In the genomic region with DNA sequence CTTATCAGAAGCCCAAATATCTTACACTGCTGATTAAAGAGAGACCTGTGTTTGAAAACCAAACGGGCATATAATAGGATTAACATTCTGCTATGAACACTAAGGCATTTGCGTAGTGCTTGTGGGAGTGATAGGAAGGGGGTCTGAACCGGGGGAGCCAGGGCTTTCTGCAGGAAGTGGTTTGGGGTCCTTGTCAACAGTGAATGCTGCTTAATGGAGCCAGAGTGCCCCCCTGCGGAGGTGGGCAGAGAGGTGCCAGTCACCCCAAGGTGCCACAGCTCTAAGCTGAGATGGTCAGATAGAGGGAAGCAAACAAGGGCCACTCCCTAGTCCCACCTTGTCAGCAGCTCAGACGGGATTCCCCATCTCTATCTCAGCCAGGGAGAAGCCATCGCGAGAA, we compare ENCODE assay signal across 9 cellular contexts. TPM values are rescaled to one million over a fixed set of nuclear protein-coding genes. Genes with fewer than 3 reads are reported as not detected.
DNase-seq lines count a peak whose midpoint lies in the region; ATAC-seq, FAIRE-seq and TF ChIP-seq lines count a peak whose summit lies in the region.
"Had no signal": no experiment of that assay in that cellular context is flagged by ENCODE, and none has a peak within 500 bp of the region (broad histone marks: within the 10 kb centered on the region; RNA-seq: fewer than 3 reads in every experiment).

No MANE protein-coding gene starts in this region.

- no peak for TF ChIP-seq POLR2A in GM12878 (IDR thresholded peaks at IDR 0.05; ENCODE audit: low read depth, low read length)

- intact Hi-C loops in OCI-LY7 (cut with micrococcal nuclease; ENCODE audit: unreplicated experiment) (no loop called here), GM12878 (cut with micrococcal nuclease; ENCODE audit: unreplicated experiment) (loop anchor here (5.0 kb wide), 1 partner anchor 41 kb away; a partner anchor contains a TSS)

- H3K9me3 ChIP-seq in OCI-LY7 (ENCODE audit: low read length) = no peaks in the 10 kb centered on the region
- no peaks in the 10 kb centered on the region; the same call in 2 of the 3 replicates for H3K9me3 ChIP-seq in GM12878 (replicated peaks; ENCODE audit: control insufficient read depth, insufficient read depth, low read length)

- CTCF ChIA-PET in OCI-LY7 (lab: Charles Lee; ENCODE audit: unreplicated experiment) = no interaction called here
- CTCF ChIA-PET in GM12878 (lab: Yijun Ruan, JAX) = interaction anchor here (0.9 to 2.9 kb wide), 6 partner anchors 34 to 331 kb away, joined by 3 to 12 read pairs (median 4); a partner anchor contains a TSS

- H3K9me2 ChIP-seq in OCI-LY7 (ENCODE audit: insufficient read depth, low read length) = no peaks in the 10 kb centered on the region

- peak; percentile 4; the same call in 1 of the 3 replicates for ATAC-seq in GM12878
- ATAC-seq in GM18907 (IDR thresholded peaks at IDR 0.05; ENCODE audit: unreplicated experiment) = no peak

- H3K4me3 ChIP-seq in OCI-LY7 (ENCODE audit: low read depth, low read length, poor library complexity, severe bottlenecking) (no peak overlapping the region), GM12878 (peak overlapping the region; percentile 1; the same call in 1 of the 2 replicates)

- H3K4me2 ChIP-seq in OCI-LY7 (ENCODE audit: low read length) = peak overlapping the region; percentile 25; the same call in 1 of the 2 replicates
- H3K4me2 ChIP-seq in GM12878 (ENCODE audit: control insufficient read depth, insufficient read depth) = peak overlapping the region; percentile 41

- TF ChIP-seq RAD21 in GM12878 (IDR thresholded peaks at IDR 0.05; ENCODE audit: insufficient read depth, low read depth, low read length) = peak; percentile 33; the same call in 1 of the 2 replicates

- H3K79me2 ChIP-seq in OCI-LY7 (ENCODE audit: insufficient read depth, low read depth, low read length) = peaks cover 74% of the 10 kb centered on the region
- peaks cover 78% of the 10 kb centered on the region for H3K79me2 ChIP-seq in GM12878 (ENCODE audit: control insufficient read depth, insufficient read depth, low read length)

- H3K27ac ChIP-seq in OCI-LY7 (ENCODE audit: low read depth, low read length, poor library complexity, severe bottlenecking) (no peak overlapping the region), GM12878 (ENCODE audit: control insufficient read depth, insufficient read depth) (no peak overlapping the region)

- TF ChIP-seq CTCF in OCI-LY7 (conservative IDR thresholded peaks at IDR 0.05; ENCODE audit: low read length) (peak; percentile 73), GM12878 (IDR thresholded peaks at IDR 0.05 in 2 of 3, conservative IDR thresholded peaks at IDR 0.05 in 1 of 3; ENCODE audit: control insufficient read depth in 2 of 3, extremely low read depth in 1 of 3, insufficient read depth in 1 of 3, low read depth in 3 of 3, low read length in 3 of 3) (peak; percentile 29 to 60 (median 46))

- H2AFZ ChIP-seq in OCI-LY7 (ENCODE audit: low read length) (no peak overlapping the region), GM12878 (ENCODE audit: control insufficient read depth, low read depth, low read length) (no peak overlapping the region)

- BruUV-seq in OCI-LY7 (replicated peaks; lab: Mats Ljungman, UMichigan) = no TSS peak
- no TSS peak for BruUV-seq in GM12878 (replicated peaks; lab: Mats Ljungman, UMichigan)

- POLR2A ChIA-PET in OCI-LY7 (lab: Charles Lee) = interaction anchor here (1.4 kb wide), 1 partner anchor 184 kb away, joined by 3 read pairs; no protein-coding TSS in a partner anchor
- POLR2A ChIA-PET in GM12878 (lab: Charles Lee) = interaction anchor here (0.7 kb wide), 1 partner anchor 157 kb away, joined by 4 read pairs; no protein-coding TSS in a partner anchor

- H4K20me1 ChIP-seq in OCI-LY7 (ENCODE audit: insufficient read depth, low read length) (peaks cover 11% of the 10 kb centered on the region), GM12878 (ENCODE audit: control insufficient read depth, insufficient read depth) (peaks cover 2% of the 10 kb centered on the region; the same call in 1 of the 2 replicates)

- no peak overlapping the region for H3K9ac ChIP-seq in GM12878 (ENCODE audit: control insufficient read depth, insufficient read depth, low read length)

- peaks cover 15% of the 10 kb centered on the region for H3K36me3 ChIP-seq in OCI-LY7 (ENCODE audit: insufficient read depth, low read length)
- peaks cover 0 to 9% of the 10 kb centered on the region in 2 experiments; a peak in 3 of 4 replicates for H3K36me3 ChIP-seq in GM12878 (ENCODE audit: control insufficient read depth in 2 of 2, insufficient read depth in 2 of 2, low read length in 1 of 2)

- RAD21 ChIA-PET in GM12878 (lab: Charles Lee; ENCODE audit: unreplicated experiment) = no interaction called here

- DNase-seq in activated CD4-positive, alpha-beta T cell treated with anti-CD3 and anti-CD28 coated beads for 4 hours = peak; percentile 30 to 31
- DNase-seq in activated CD4-positive, alpha-beta T cell treated with anti-CD3 and anti-CD28 coated beads for 1 hour = no peak
- DNase-seq in OCI-LY7 (ENCODE audit: low spot score) (peak; percentile 51), GM12878 (ENCODE audit: low read depth, low spot score) (no peak), NCI-H2029 treated with DMSO at 0.1 percent for 48 hours (lab: John Stamatoyannopoulos, UW) (no peak), NCI-H2081 treated with DMSO at 0.1 percent for 48 hours (lab: John Stamatoyannopoulos, UW) (no peak)
- DNase-seq in stimulated activated CD8-positive, alpha-beta memory T cell treated with anti-CD3 and anti-CD28 coated beads, Interleukin-2, amount 100 ng/mL, for 1 hour (ENCODE audit: low read depth in 2 of 2) = peak; percentile 22 to 35
- DNase-seq: RPMI8226 had no signal

- in situ Hi-C loops in GM12878 (cut with MboI) = no loop called here

- TF ChIP-seq EP300 in GM12878 (IDR thresholded peaks at IDR 0.05; ENCODE audit: borderline replicate concordance in 1 of 2, control insufficient read depth in 1 of 2, low read depth in 2 of 2, low read length in 2 of 2) = no peak

- FAIRE-seq in GM12878 (lab: Jason Lieb, UNC) = no peak

- no peaks in the 10 kb centered on the region for H3K27me3 ChIP-seq in GM12878 (replicated peaks in 1 of 2; ENCODE audit: control insufficient read depth in 2 of 2, insufficient read depth in 2 of 2, low read length in 1 of 2)

- H3K4me1 ChIP-seq in OCI-LY7 (ENCODE audit: insufficient read depth, low read length, poor library complexity, severe bottlenecking) (peaks cover 49% of the 10 kb centered on the region), GM12878 (ENCODE audit: control insufficient read depth, insufficient read depth, low read length) (peaks cover 21% of the 10 kb centered on the region)

- 70% methylated on average over 7 of the region's 7 CpGs for WGBS in GM12878 (ENCODE audit: insufficient coverage, insufficient replicate concordance, low lambda C conversion rate, missing lambda C conversion rate)

- SMC1A ChIA-PET in GM12878 (lab: Charles Lee; ENCODE audit: uncharacterized antibody, unreplicated experiment) = interaction anchor here (0.6 to 1.5 kb wide), 3 partner anchors 17 to 177 kb away, joined by 3 to 4 read pairs (median 3); a partner anchor contains a TSS

RNA-seq across cellular contexts. Expression of a gene that starts 17.6 kb away (rescaled TPM):
- 8.5 and 24.8 TPM in 2 replicates for total RNA-seq in OCI-LY7 (2014; rRNA removed; shearing (Covaris generic))
- total RNA-seq in OCI-LY7 (2022) (40.1 and 51.1 TPM in 2 replicates), GM12878 (2014; rRNA removed) (17.6 and 19.3 TPM in 2 replicates), GM12878 (2014; rRNA removed; fragmentation: Illumina TruSeq; extraction: Trizol) (10.9 and 15.6 TPM in 2 replicates), GM12878 (2021) (38.6 and 39.7 TPM in 2 replicates)
- 45.2 and 45.7 TPM in 2 replicates for total RNA-seq in GM12878 (2013; cell fraction: nucleolus; rRNA removed)
- polyA plus RNA-seq in GM12878 (2011; ENCODE audit: low read depth) = 14.5 TPM
- polyA plus RNA-seq in GM12878 (2011; rRNA removed) (24.3 and 30.8 TPM in 2 replicates), GM12878 (2014; fragmentation: Illumina TruSeq; extraction: Trizol) (42.5 and 54.7 TPM in 2 replicates), GM12878 (2014; fragmentation: Nextera tagmentation; extraction: Ambion mirVana) (1 to 10 TPM; 6.2 to 9.1 TPM), GM12878 (2014; rRNA removed) (32.2 and 39.1 TPM in 2 replicates), GM12878 (2016; fragmentation: Nextera tagmentation; extraction: Ambion mirVana) (10 to 100 TPM; 38.4 to 43.1 TPM)
- 18.7 and 24.9 TPM in 2 replicates for polyA plus RNA-seq in GM12878 (2011; cell fraction: cytosol; rRNA removed)
- polyA plus RNA-seq in GM12878 (2011; cell fraction: nucleus; rRNA removed) = 29.8 and 39.6 TPM in 2 replicates
- 24.4 and 31.3 TPM in 2 replicates for polyA plus RNA-seq in GM12878 (2012)
- 18.9 and 22.5 TPM in 2 replicates for polyA minus RNA-seq in GM12878 (2011; rRNA and poly(A)+ RNA removed)
- polyA minus RNA-seq in GM12878 (2011; cell fraction: cytosol; rRNA and poly(A)+ RNA removed) = 9.1 and 9.8 TPM in 2 replicates
- 11.0 and 15.4 TPM in 2 replicates for polyA minus RNA-seq in GM12878 (2011; cell fraction: nucleus; rRNA and poly(A)+ RNA removed)

RNA-seq across cellular contexts. Expression of a gene that starts 17.8 kb away (rescaled TPM):
- 1.2 and 1.9 TPM in 2 replicates for total RNA-seq in OCI-LY7 (2014; rRNA removed; shearing (Covaris generic))
- total RNA-seq in OCI-LY7 (2022) (1.9 and 2.1 TPM in 2 replicates), GM12878 (2014; rRNA removed) (2.4 TPM in 2 replicates), GM12878 (2014; rRNA removed; fragmentation: Illumina TruSeq; extraction: Trizol) (2.8 TPM in 2 replicates), GM12878 (2021) (1.9 and 2.0 TPM in 2 replicates)
- total RNA-seq in GM12878 (2013; cell fraction: nucleolus; rRNA removed) = 9.8 and 9.9 TPM in 2 replicates
- 1.1 TPM for polyA plus RNA-seq in GM12878 (2011; ENCODE audit: low read depth)
- polyA plus RNA-seq in GM12878 (2011; rRNA removed) (2.7 and 3.1 TPM in 2 replicates), GM12878 (2014; fragmentation: Illumina TruSeq; extraction: Trizol) (2.0 and 2.8 TPM in 2 replicates), GM12878 (2014; fragmentation: Nextera tagmentation; extraction: Ambion mirVana) (under 1 TPM; 0.80 to 0.85 TPM), GM12878 (2014; rRNA removed) (1.2 and 1.5 TPM in 2 replicates), GM12878 (2016; fragmentation: Nextera tagmentation; extraction: Ambion mirVana) (1 to 10 TPM; 1.3 to 2.8 TPM)
- 1.3 and 1.5 TPM in 2 replicates for polyA plus RNA-seq in GM12878 (2011; cell fraction: cytosol; rRNA removed)
- polyA plus RNA-seq in GM12878 (2011; cell fraction: nucleus; rRNA removed) = 2.0 and 2.3 TPM in 2 replicates
- polyA plus RNA-seq in GM12878 (2012) = 1.7 and 1.8 TPM in 2 replicates
- polyA minus RNA-seq in GM12878 (2011; rRNA and poly(A)+ RNA removed) = 3.2 and 3.4 TPM in 2 replicates
- 1.8 and 2.1 TPM in 2 replicates for polyA minus RNA-seq in GM12878 (2011; cell fraction: cytosol; rRNA and poly(A)+ RNA removed)
- polyA minus RNA-seq in GM12878 (2011; cell fraction: nucleus; rRNA and poly(A)+ RNA removed) = 1.5 and 2.9 TPM in 2 replicates

RNA-seq across cellular contexts. Expression of a gene that starts 34.2 kb away (rescaled TPM):
- not detected in 2 replicates for total RNA-seq in OCI-LY7 (2014; rRNA removed; shearing (Covaris generic))
- total RNA-seq in OCI-LY7 (2022) (not detected in 2 replicates), GM12878 (2014; rRNA removed) (not detected in 2 replicates), GM12878 (2014; rRNA removed; fragmentation: Illumina TruSeq; extraction: Trizol) (not detected in 2 replicates), GM12878 (2021) (not detected in 2 replicates)
- total RNA-seq in GM12878 (2013; cell fraction: nucleolus; rRNA removed) = not detected in 2 replicates
- not detected for polyA plus RNA-seq in GM12878 (2011; ENCODE audit: low read depth)
- polyA plus RNA-seq in GM12878 (2011; rRNA removed) (not detected in 2 replicates), GM12878 (2014; fragmentation: Illumina TruSeq; extraction: Trizol) (not detected in 2 replicates), GM12878 (2014; fragmentation: Nextera tagmentation; extraction: Ambion mirVana) (not detected), GM12878 (2014; rRNA removed) (not detected in 2 replicates), GM12878 (2016; fragmentation: Nextera tagmentation; extraction: Ambion mirVana) (not detected)
- polyA plus RNA-seq in GM12878 (2011; cell fraction: cytosol; rRNA removed) = not detected in 2 replicates
- not detected in 2 replicates for polyA plus RNA-seq in GM12878 (2011; cell fraction: nucleus; rRNA removed)
- polyA plus RNA-seq in GM12878 (2012) = not detected in 2 replicates
- not detected in 2 replicates for polyA minus RNA-seq in GM12878 (2011; rRNA and poly(A)+ RNA removed)
- polyA minus RNA-seq in GM12878 (2011; cell fraction: cytosol; rRNA and poly(A)+ RNA removed) = not detected in 2 replicates
- not detected in 2 replicates for polyA minus RNA-seq in GM12878 (2011; cell fraction: nucleus; rRNA and poly(A)+ RNA removed)

RNA-seq across cellular contexts. Expression of a gene that starts 39.7 kb away (rescaled TPM):
- total RNA-seq in OCI-LY7 (2014; rRNA removed; shearing (Covaris generic)) = 7.6 and 8.9 TPM in 2 replicates
- total RNA-seq in OCI-LY7 (2022) (7.7 and 7.8 TPM in 2 replicates), GM12878 (2014; rRNA removed) (3.8 and 6.0 TPM in 2 replicates), GM12878 (2014; rRNA removed; fragmentation: Illumina TruSeq; extraction: Trizol) (8.5 and 11.2 TPM in 2 replicates), GM12878 (2021) (6.9 and 7.1 TPM in 2 replicates)
- total RNA-seq in GM12878 (2013; cell fraction: nucleolus; rRNA removed) = 23.3 and 26.2 TPM in 2 replicates
- polyA plus RNA-seq in GM12878 (2011; ENCODE audit: low read depth) = 5.1 TPM
- polyA plus RNA-seq in GM12878 (2011; rRNA removed) (15.0 and 19.5 TPM in 2 replicates), GM12878 (2014; fragmentation: Illumina TruSeq; extraction: Trizol) (8.2 and 14.5 TPM in 2 replicates), GM12878 (2014; fragmentation: Nextera tagmentation; extraction: Ambion mirVana) (10 to 100 TPM; 14.9 to 16.2 TPM), GM12878 (2014; rRNA removed) (5.0 and 7.9 TPM in 2 replicates), GM12878 (2016; fragmentation: Nextera tagmentation; extraction: Ambion mirVana) (10 to 100 TPM; 14.6 to 15.1 TPM)
- polyA plus RNA-seq in GM12878 (2011; cell fraction: cytosol; rRNA removed) = 3.5 and 4.4 TPM in 2 replicates
- 5.5 and 5.9 TPM in 2 replicates for polyA plus RNA-seq in GM12878 (2011; cell fraction: nucleus; rRNA removed)
- polyA plus RNA-seq in GM12878 (2012) = 6.0 and 7.1 TPM in 2 replicates
- polyA minus RNA-seq in GM12878 (2011; rRNA and poly(A)+ RNA removed) = 4.0 and 8.4 TPM in 2 replicates
- polyA minus RNA-seq in GM12878 (2011; cell fraction: cytosol; rRNA and poly(A)+ RNA removed) = 3.9 and 7.2 TPM in 2 replicates
- polyA minus RNA-seq in GM12878 (2011; cell fraction: nucleus; rRNA and poly(A)+ RNA removed) = 2.9 and 5.7 TPM in 2 replicates

Comparison
In these comparisons a context has a peak if more than half of its experiments do, and no peak if none do; other contexts are left out.
1. DNase-seq: peak in activated CD4-positive, alpha-beta T cell treated with anti-CD3 and anti-CD28 coated beads for 4 hours (2 of 2), OCI-LY7 (single experiment) and stimulated activated CD8-positive, alpha-beta memory T cell treated with anti-CD3 and anti-CD28 coated beads, Interleukin-2, amount 100 ng/mL, for 1 hour (2 of 2); none in activated CD4-positive, alpha-beta T cell treated with anti-CD3 and anti-CD28 coated beads for 1 hour (single experiment), GM12878 (single experiment), NCI-H2029 treated with DMSO at 0.1 percent for 48 hours (single experiment) and NCI-H2081 treated with DMSO at 0.1 percent for 48 hours (single experiment).